In the genomic region with DNA sequence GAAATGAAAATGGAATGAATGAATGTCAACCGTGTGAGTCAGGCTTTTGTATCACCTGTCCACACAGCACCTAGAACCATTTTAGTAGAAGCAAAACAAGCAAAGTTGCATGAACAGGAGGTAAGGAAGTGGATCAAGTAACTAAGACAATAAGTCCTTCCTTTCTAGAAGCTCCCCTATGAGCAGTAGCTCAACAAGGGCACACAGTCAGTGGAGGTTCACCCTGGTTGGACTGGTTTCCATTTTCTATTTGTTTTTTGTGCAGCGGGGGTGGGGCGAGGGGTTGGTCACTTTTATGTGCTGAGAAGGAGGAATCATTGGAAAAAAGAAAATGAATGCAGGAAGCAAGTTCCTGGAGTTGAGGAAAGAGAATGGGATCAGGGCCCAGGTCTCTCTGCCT, we compare ENCODE assay signal across 2 cellular contexts.
TF ChIP-seq lines count a peak whose summit lies in the region.

No MANE protein-coding gene starts in this region.

TF ChIP-seq in GM23338, 12 proteins besides CTCF, POLR2A, EP300 and RAD21 (continues in another document):
- TF ChIP-seq, protein P1, sequence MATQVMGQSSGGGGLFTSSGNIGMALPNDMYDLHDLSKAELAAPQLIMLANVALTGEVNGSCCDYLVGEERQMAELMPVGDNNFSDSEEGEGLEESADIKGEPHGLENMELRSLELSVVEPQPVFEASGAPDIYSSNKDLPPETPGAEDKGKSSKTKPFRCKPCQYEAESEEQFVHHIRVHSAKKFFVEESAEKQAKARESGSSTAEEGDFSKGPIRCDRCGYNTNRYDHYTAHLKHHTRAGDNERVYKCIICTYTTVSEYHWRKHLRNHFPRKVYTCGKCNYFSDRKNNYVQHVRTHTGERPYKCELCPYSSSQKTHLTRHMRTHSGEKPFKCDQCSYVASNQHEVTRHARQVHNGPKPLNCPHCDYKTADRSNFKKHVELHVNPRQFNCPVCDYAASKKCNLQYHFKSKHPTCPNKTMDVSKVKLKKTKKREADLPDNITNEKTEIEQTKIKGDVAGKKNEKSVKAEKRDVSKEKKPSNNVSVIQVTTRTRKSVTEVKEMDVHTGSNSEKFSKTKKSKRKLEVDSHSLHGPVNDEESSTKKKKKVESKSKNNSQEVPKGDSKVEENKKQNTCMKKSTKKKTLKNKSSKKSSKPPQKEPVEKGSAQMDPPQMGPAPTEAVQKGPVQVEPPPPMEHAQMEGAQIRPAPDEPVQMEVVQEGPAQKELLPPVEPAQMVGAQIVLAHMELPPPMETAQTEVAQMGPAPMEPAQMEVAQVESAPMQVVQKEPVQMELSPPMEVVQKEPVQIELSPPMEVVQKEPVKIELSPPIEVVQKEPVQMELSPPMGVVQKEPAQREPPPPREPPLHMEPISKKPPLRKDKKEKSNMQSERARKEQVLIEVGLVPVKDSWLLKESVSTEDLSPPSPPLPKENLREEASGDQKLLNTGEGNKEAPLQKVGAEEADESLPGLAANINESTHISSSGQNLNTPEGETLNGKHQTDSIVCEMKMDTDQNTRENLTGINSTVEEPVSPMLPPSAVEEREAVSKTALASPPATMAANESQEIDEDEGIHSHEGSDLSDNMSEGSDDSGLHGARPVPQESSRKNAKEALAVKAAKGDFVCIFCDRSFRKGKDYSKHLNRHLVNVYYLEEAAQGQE (IDR thresholded peaks at IDR 0.05; ENCODE audit: unreplicated experiment): no peak
- TF ChIP-seq EZH2phosphoT487 (IDR thresholded peaks at IDR 0.05; ENCODE audit: unreplicated experiment): no peak
- no peak for TF ChIP-seq EZH2 (IDR thresholded peaks at IDR 0.05; ENCODE audit: low read depth, unreplicated experiment)
- TF ChIP-seq POLR2AphosphoS5 (IDR thresholded peaks at IDR 0.05; ENCODE audit: low read depth): no peak
- TF ChIP-seq STAT1 (IDR thresholded peaks at IDR 0.05; ENCODE audit: unreplicated experiment): no peak
- no peak for TF ChIP-seq ZNF114 (CRISPR knock-in tag; IDR thresholded peaks at IDR 0.05)
- TF ChIP-seq CREB1 (CRISPR knock-in tag; IDR thresholded peaks at IDR 0.05; ENCODE audit: low read depth): no peak
- TF ChIP-seq, protein P2, sequence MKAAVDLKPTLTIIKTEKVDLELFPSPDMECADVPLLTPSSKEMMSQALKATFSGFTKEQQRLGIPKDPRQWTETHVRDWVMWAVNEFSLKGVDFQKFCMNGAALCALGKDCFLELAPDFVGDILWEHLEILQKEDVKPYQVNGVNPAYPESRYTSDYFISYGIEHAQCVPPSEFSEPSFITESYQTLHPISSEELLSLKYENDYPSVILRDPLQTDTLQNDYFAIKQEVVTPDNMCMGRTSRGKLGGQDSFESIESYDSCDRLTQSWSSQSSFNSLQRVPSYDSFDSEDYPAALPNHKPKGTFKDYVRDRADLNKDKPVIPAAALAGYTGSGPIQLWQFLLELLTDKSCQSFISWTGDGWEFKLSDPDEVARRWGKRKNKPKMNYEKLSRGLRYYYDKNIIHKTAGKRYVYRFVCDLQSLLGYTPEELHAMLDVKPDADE (IDR thresholded peaks at IDR 0.05): no peak
- no peak for TF ChIP-seq JUNB (IDR thresholded peaks at IDR 0.05; ENCODE audit: unreplicated experiment)
- no peak for TF ChIP-seq ZNF331 (CRISPR knock-in tag; IDR thresholded peaks at IDR 0.05; ENCODE audit: low read depth)

TF ChIP-seq in endothelial cell of umbilical vein, 7 proteins besides CTCF, POLR2A, EP300 and RAD21:
- TF ChIP-seq EZH2 (IDR thresholded peaks at IDR 0.05; ENCODE audit: borderline replicate concordance, low read depth, low read length, severe bottlenecking) (no peak), GATA2 (IDR thresholded peaks at IDR 0.05; ENCODE audit: insufficient read depth, insufficient read length, low read depth, low read length) (no peak), FOS (IDR thresholded peaks at IDR 0.05; ENCODE audit: borderline replicate concordance, insufficient read depth, low read length) (no peak), JUN (IDR thresholded peaks at IDR 0.05; ENCODE audit: borderline replicate concordance, insufficient read depth, insufficient read length, low read depth) (no peak)
